In genomic region chr4:77047037-77047436, GRCh38 we compare ENCODE assay signal across 10 cellular contexts. TPM values are rescaled to one million over a fixed set of nuclear protein-coding genes. Genes with fewer than 3 reads are reported as not detected.
DNase-seq lines count a peak whose midpoint lies in the region; ATAC-seq and TF ChIP-seq lines count a peak whose summit lies in the region.
"Had no signal": no experiment of that assay in that cellular context is flagged by ENCODE, and none has a peak within 500 bp of the region (broad histone marks: within the 10 kb centered on the region; RNA-seq: fewer than 3 reads in every experiment).

No MANE protein-coding gene starts in this region.

- ATAC-seq in HG03521 (IDR thresholded peaks at IDR 0.05; ENCODE audit: unreplicated experiment) (no peak), HG03469 (IDR thresholded peaks at IDR 0.05; ENCODE audit: unreplicated experiment) (no peak)

- no peak overlapping the region for H3K27ac ChIP-seq in AG04450 (ENCODE audit: low read depth, low read length)
- peak overlapping the region; percentile 70 for H3K27ac ChIP-seq in GM23248

- H3K27me3 Mint-ChIP-seq in activated naive CD4-positive, alpha-beta T cell treated with anti-CD3 and anti-CD28 coated beads for 36 hours (ENCODE audit: low read depth), result no peaks in the 10 kb centered on the region

- in situ Hi-C loops in GM23248 (cut with MboI), result no loop called here

- H3K9me3 Mint-ChIP-seq in activated naive CD4-positive, alpha-beta T cell treated with anti-CD3 and anti-CD28 coated beads for 36 hours, result no peaks in the 10 kb centered on the region

- TF ChIP-seq CTCF in AG04450 (IDR thresholded peaks at IDR 0.05; ENCODE audit: low read depth, low read length), result peak; percentile 43
- TF ChIP-seq CTCF in WI38 (IDR thresholded peaks at IDR 0.05; ENCODE audit: low read depth, low read length), result peak; percentile 21; the same call in 1 of the 2 replicates
- TF ChIP-seq CTCF in kidney epithelial cell (IDR thresholded peaks at IDR 0.05; ENCODE audit: insufficient read depth, low read length, poor library complexity, severe bottlenecking), result peak; percentile 40

- no peaks in the 10 kb centered on the region for H3K79me2 ChIP-seq in GM23248 (ENCODE audit: insufficient read depth)

- no peaks in the 10 kb centered on the region for H3K9me2 ChIP-seq in GM23248 (ENCODE audit: insufficient read depth)

- H3K36me3 Mint-ChIP-seq in activated naive CD4-positive, alpha-beta T cell treated with anti-CD3 and anti-CD28 coated beads for 36 hours (ENCODE audit: low read depth), result peaks cover 23% of the 10 kb centered on the region

- intact Hi-C loops in activated naive CD4-positive, alpha-beta T cell treated with anti-CD3 and anti-CD28 coated beads for 36 hours (cut with micrococcal nuclease), result loop anchor here (1.0 to 5.0 kb wide), 2 partner anchors 150 to 156 kb away; partner anchors contain the start of gene SOWAHB

- H3K9ac ChIP-seq in GM23248, result no peak overlapping the region

- H3K4me3 ChIP-seq in AG04450 (ENCODE audit: low read depth, low read length) (no peak overlapping the region), GM23248 (no peak overlapping the region), WI38 (ENCODE audit: low read depth, low read length) (no peak overlapping the region), kidney epithelial cell (ENCODE audit: low read depth, low read length) (no peak overlapping the region)

- no peaks in the 10 kb centered on the region for H4K20me1 ChIP-seq in GM23248 (ENCODE audit: insufficient read depth)

- POLR2A ChIA-PET in AG04450 (lab: Yijun Ruan, JAX), result interaction anchor here (0.6 to 1.4 kb wide), 2 partner anchors 156 to 586 kb away, joined by 3 to 5 read pairs; no protein-coding TSS in a partner anchor

- H3K4me1 ChIP-seq in GM23248 (ENCODE audit: insufficient read depth), result peaks cover 16% of the 10 kb centered on the region

- H3K4me3 Mint-ChIP-seq in activated naive CD4-positive, alpha-beta T cell treated with anti-CD3 and anti-CD28 coated beads for 36 hours, result no peak overlapping the region

- H3F3A ChIP-seq in GM23248 (ENCODE audit: insufficient read depth), result peaks cover 100% of the 10 kb centered on the region

- H3K9me3 ChIP-seq in AG04450 (ENCODE audit: control insufficient read depth, insufficient read depth, low read length) (no peaks in the 10 kb centered on the region), GM23248 (ENCODE audit: low read depth) (no peaks in the 10 kb centered on the region)

- DNase-seq in AG04450 (ENCODE audit: low read depth, low spot score) (no peak), GM23248 (peak; percentile 69), kidney epithelial cell (ENCODE audit: low read depth) (no peak), AG08395 (ENCODE audit: low spot score) (no peak)
- DNase-seq in activated naive CD4-positive, alpha-beta T cell treated with anti-CD3 and anti-CD28 coated beads for 36 hours, result no peak
- DNase-seq: effector memory CD4-positive, alpha-beta T cell; T-helper 1 cell had no signal

- H3K36me3 ChIP-seq in GM23248 (ENCODE audit: low read depth) (peaks cover 55% of the 10 kb centered on the region), kidney epithelial cell (ENCODE audit: control insufficient read depth, insufficient read depth, low read length) (peaks cover 3% of the 10 kb centered on the region)

- H2AFZ ChIP-seq in GM23248, result no peak overlapping the region

- no peak overlapping the region for H3K4me2 ChIP-seq in GM23248 (ENCODE audit: unreplicated experiment)

- no peak overlapping the region for H3K27ac Mint-ChIP-seq in activated naive CD4-positive, alpha-beta T cell treated with anti-CD3 and anti-CD28 coated beads for 36 hours

- peaks cover 6% of the 10 kb centered on the region for H3K4me1 Mint-ChIP-seq in activated naive CD4-positive, alpha-beta T cell treated with anti-CD3 and anti-CD28 coated beads for 36 hours (ENCODE audit: low read depth)

- CTCF ChIA-PET in AG04450 (lab: Charles Lee), result interaction anchor here (0.7 to 15.1 kb wide), 9 partner anchors 9 to 157 kb away, joined by 3 to 162 read pairs (median 5); no protein-coding TSS in a partner anchor
- CTCF ChIA-PET in activated naive CD4-positive, alpha-beta T cell treated with anti-CD3 and anti-CD28 coated beads for 36 hours (lab: Charles Lee), result interaction anchor here (0.6 to 8.8 kb wide), 6 partner anchors 9 to 158 kb away, joined by 3 to 50 read pairs (median 3); no protein-coding TSS in a partner anchor

- H3K27me3 ChIP-seq in AG04450 (ENCODE audit: control insufficient read depth, insufficient read depth, low read length) (no peaks in the 10 kb centered on the region), GM23248 (replicated peaks; ENCODE audit: insufficient read depth) (no peaks in the 10 kb centered on the region), kidney epithelial cell (ENCODE audit: control insufficient read depth, insufficient read depth, low read length) (no peaks in the 10 kb centered on the region)

RNA-seq across cellular contexts. Expression of gene CCNI, which starts 28.8 kb away (rescaled TPM):
- polyA plus RNA-seq in AG04450 (2011; rRNA removed), result 178 and 226 TPM in 2 replicates
- 623 and 647 TPM in 2 replicates for polyA minus RNA-seq in AG04450 (2011; rRNA and poly(A)+ RNA removed)
- total RNA-seq in GM23248 (2014; rRNA removed; shearing (Covaris generic)), result 121 and 125 TPM in 2 replicates
- 158 and 166 TPM in 2 replicates for polyA plus RNA-seq in GM23248 (2016; fragmentation: Nextera tagmentation; extraction: Ambion mirVana)
- total RNA-seq in kidney epithelial cell, result 388 and 406 TPM in 2 replicates
- 100 to 1,000 TPM; 211 to 218 TPM for total RNA-seq in activated naive CD4-positive, alpha-beta T cell treated with anti-CD3 and anti-CD28 coated beads for 36 hours
